In genomic region chr5:177089825-177090641, GRCh38 we compare ENCODE assay signal across 1 cellular context.
TF ChIP-seq lines count a peak whose summit lies in the region.

No MANE protein-coding gene starts in this region.

TF ChIP-seq in HepG2, 621 proteins besides CTCF, POLR2A, EP300 and RAD21 (continued from another document and continues in another):
- no peak for TF ChIP-seq ZNF576 (CRISPR knock-in tag; IDR thresholded peaks at IDR 0.05)
- TF ChIP-seq KDM6A (CRISPR knock-in tag; IDR thresholded peaks at IDR 0.05; ENCODE audit: low read depth), result no peak
- TF ChIP-seq ZNF256 (CRISPR knock-in tag; conservative IDR thresholded peaks at IDR 0.05), result no peak
- no peak for TF ChIP-seq ZNF567 (CRISPR knock-in tag; IDR thresholded peaks at IDR 0.05; ENCODE audit: borderline replicate concordance)
- no peak for TF ChIP-seq PHF21A (CRISPR knock-in tag; IDR thresholded peaks at IDR 0.05)
- no peak for TF ChIP-seq ZNF354B (CRISPR knock-in tag; IDR thresholded peaks at IDR 0.05)
- TF ChIP-seq NR2C2 (CRISPR knock-in tag; IDR thresholded peaks at IDR 0.05; ENCODE audit: borderline replicate concordance), result 0 out of 2 replicates have a peak, but pooled peaks have one; percentile 20
- TF ChIP-seq ZNF263 (CRISPR knock-in tag; IDR thresholded peaks at IDR 0.05), result no peak
- TF ChIP-seq MTF1 (CRISPR knock-in tag; IDR thresholded peaks at IDR 0.05), result no peak
- TF ChIP-seq CCDC6 (CRISPR knock-in tag; IDR thresholded peaks at IDR 0.05), result no peak
- TF ChIP-seq ZNF740 (CRISPR knock-in tag; IDR thresholded peaks at IDR 0.05), result no peak
- no peak for TF ChIP-seq ZBTB2 (CRISPR knock-in tag; IDR thresholded peaks at IDR 0.05; ENCODE audit: low read depth)
- no peak for TF ChIP-seq ZNF501 (CRISPR knock-in tag; IDR thresholded peaks at IDR 0.05)
- TF ChIP-seq ZNF589 (CRISPR knock-in tag; conservative IDR thresholded peaks at IDR 0.05), result no peak
- TF ChIP-seq THAP9 (CRISPR knock-in tag; IDR thresholded peaks at IDR 0.05; ENCODE audit: borderline replicate concordance), result no peak
- no peak for TF ChIP-seq PAX8 (CRISPR knock-in tag; IDR thresholded peaks at IDR 0.05; ENCODE audit: borderline replicate concordance)
- TF ChIP-seq HMG20A (CRISPR knock-in tag; IDR thresholded peaks at IDR 0.05; ENCODE audit: borderline replicate concordance), result no peak
- TF ChIP-seq HNRNPL (IDR thresholded peaks at IDR 0.05; ENCODE audit: low read depth, low read length), result 0 out of 2 replicates have a peak, but pooled peaks have one; percentile 62
- TF ChIP-seq HMGXB4 (CRISPR knock-in tag; IDR thresholded peaks at IDR 0.05; ENCODE audit: borderline replicate concordance in 1 of 2, low read depth in 1 of 2), result no peak
- TF ChIP-seq REPIN1 (CRISPR knock-in tag; IDR thresholded peaks at IDR 0.05; ENCODE audit: borderline replicate concordance, low read depth), result no peak
- no peak for TF ChIP-seq HNF1B (CRISPR knock-in tag; IDR thresholded peaks at IDR 0.05)
- no peak for TF ChIP-seq SYNCRIP (IDR thresholded peaks at IDR 0.05; ENCODE audit: insufficient read depth, low read depth, low read length)
- no peak for TF ChIP-seq SIX1 (CRISPR knock-in tag; IDR thresholded peaks at IDR 0.05; ENCODE audit: borderline replicate concordance)
- TF ChIP-seq PHF5A (CRISPR knock-in tag; IDR thresholded peaks at IDR 0.05; ENCODE audit: low read depth, unreplicated experiment), result no peak
- TF ChIP-seq DZIP1 (CRISPR knock-in tag; IDR thresholded peaks at IDR 0.05), result 0 out of 2 replicates have a peak, but pooled peaks have one; percentile 35
- peak; percentile 66 for TF ChIP-seq ZNF687 (CRISPR knock-in tag; IDR thresholded peaks at IDR 0.05)
- TF ChIP-seq ZBTB49 (CRISPR knock-in tag; IDR thresholded peaks at IDR 0.05; ENCODE audit: borderline replicate concordance), result no peak
- no peak for TF ChIP-seq ETS1 (CRISPR knock-in tag; IDR thresholded peaks at IDR 0.05)
- TF ChIP-seq ELF1 (CRISPR knock-in tag; IDR thresholded peaks at IDR 0.05), result no peak
- no peak for TF ChIP-seq PAXIP1 (CRISPR knock-in tag; conservative IDR thresholded peaks at IDR 0.05)
- 0 out of 2 replicates have a peak, but pooled peaks have one; percentile 72 for TF ChIP-seq DNMT1 (CRISPR knock-in tag; IDR thresholded peaks at IDR 0.05)
- 0 out of 2 replicates have a peak, but pooled peaks have one; percentile 37 for TF ChIP-seq SRY (CRISPR knock-in tag; IDR thresholded peaks at IDR 0.05)
